ENCODE assay signal across 1 cellular context in the genomic region with DNA sequence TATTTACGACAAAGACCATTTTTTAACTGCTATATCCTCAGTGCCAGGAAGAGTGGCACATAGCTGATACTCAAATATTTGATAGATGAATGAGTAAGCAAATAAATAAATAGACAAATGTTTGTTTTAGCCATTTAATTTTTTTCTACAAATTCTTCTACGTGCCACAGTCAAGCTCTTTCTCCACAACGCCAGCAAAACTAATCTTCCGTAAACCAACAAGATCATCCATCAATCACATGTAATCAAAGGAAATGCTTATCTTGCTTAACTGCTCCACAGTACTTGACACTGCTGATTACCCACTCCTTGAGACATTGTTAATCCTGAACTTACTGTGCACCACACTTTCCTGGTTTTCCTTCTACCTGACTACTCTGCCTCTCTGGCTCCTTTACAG.
TF ChIP-seq lines count a peak whose summit lies in the region.

No MANE protein-coding gene starts in this region.

TF ChIP-seq in IMR-90, 13 proteins besides CTCF, POLR2A, EP300 and RAD21:
- TF ChIP-seq CHD1 (IDR thresholded peaks at IDR 0.05; ENCODE audit: low read depth, low read length) = no peak
- TF ChIP-seq MXI1 (IDR thresholded peaks at IDR 0.05; ENCODE audit: borderline replicate concordance, low read depth, low read length) = no peak
- no peak for TF ChIP-seq MAZ (IDR thresholded peaks at IDR 0.05; ENCODE audit: borderline replicate concordance, low read depth, low read length)
